ENCODE assay signal across 8 cellular contexts in genomic region chr18:21739604-21740473, GRCh38. TPM values are rescaled to one million over a fixed set of nuclear protein-coding genes. Genes with fewer than 3 reads are reported as not detected.
DNase-seq lines count a peak whose midpoint lies in the region; ATAC-seq and TF ChIP-seq lines count a peak whose summit lies in the region.

No MANE protein-coding gene starts in this region.

- no peak for TF ChIP-seq CTCF in RWPE1 (conservative IDR thresholded peaks at IDR 0.05; ENCODE audit: low read depth)
- no peak for TF ChIP-seq CTCF in epithelial cell of esophagus (IDR thresholded peaks at IDR 0.05; ENCODE audit: insufficient read depth, low read depth, low read length, missing control alignments)
- no peak for TF ChIP-seq CTCF in omental fat pad (IDR thresholded peaks at IDR 0.05)

- POLR2A ChIA-PET in RWPE1 (lab: Yijun Ruan, JAX; ENCODE audit: low non-redundant PET) = interaction anchor here (0.6 kb wide), 1 partner anchor 12 kb away, joined by 10 read pairs; no protein-coding TSS in a partner anchor

- peak overlapping the region; percentile 88 for H3K4me3 ChIP-seq in epithelial cell of esophagus (ENCODE audit: low read length)

- peak overlapping the region; percentile 97 for H3K27ac ChIP-seq in RWPE1

- ATAC-seq in HG02938 (IDR thresholded peaks at IDR 0.05; ENCODE audit: unreplicated experiment) = peak; percentile 30
- peak; percentile 33 for ATAC-seq in omental fat pad (ENCODE audit: low FRiP score)

- peak; percentile 34 for DNase-seq in NCI-H748 (lab: John Stamatoyannopoulos, UW; ENCODE audit: unreplicated experiment)
- DNase-seq in NCI-H748 treated with DMSO at 0.1 percent for 48 hours (lab: John Stamatoyannopoulos, UW) = no peak
- DNase-seq in RWPE1 (ENCODE audit: low spot score) = peak; percentile 23
- DNase-seq in epithelial cell of esophagus (ENCODE audit: low read depth) = no peak
- DNase-seq in omental fat pad (ENCODE audit: low spot score) = no peak
- no peak for DNase-seq in NK-92 (lab: John Stamatoyannopoulos, UW; ENCODE audit: unreplicated experiment)
- no peak for DNase-seq in ureter (ENCODE audit: low spot score)

- CTCF ChIA-PET in RWPE1 (lab: Yijun Ruan, JAX) = no interaction called here

RNA-seq across cellular contexts. Expression of gene MIB1, which starts 0.8 kb away (rescaled TPM):
- 10 to 100 TPM; 24.9 to 31.7 (median 28.6) TPM for total RNA-seq in omental fat pad
- 45.3 TPM for total RNA-seq in ureter

RNA-seq across cellular contexts. Expression of gene ABHD3, which starts 35.3 kb away (rescaled TPM):
- total RNA-seq in omental fat pad = 10 to 100 TPM in 3 of 4 donors, 1 to 10 TPM in 1; 9.6 to 26.8 (median 14.5) TPM
- total RNA-seq in ureter = 16.5 TPM

Comparison
In these comparisons a context has a peak if more than half of its experiments do, and no peak if none do; other contexts are left out.
1. DNase-seq: peak in NCI-H748 (single experiment) and RWPE1 (single experiment); none in NCI-H748 treated with DMSO at 0.1 percent for 48 hours (single experiment), epithelial cell of esophagus (single experiment), omental fat pad (single experiment), NK-92 (single experiment) and ureter (single experiment).